Comparison of ENCODE assay signal across 1 cellular context in the genomic region with DNA sequence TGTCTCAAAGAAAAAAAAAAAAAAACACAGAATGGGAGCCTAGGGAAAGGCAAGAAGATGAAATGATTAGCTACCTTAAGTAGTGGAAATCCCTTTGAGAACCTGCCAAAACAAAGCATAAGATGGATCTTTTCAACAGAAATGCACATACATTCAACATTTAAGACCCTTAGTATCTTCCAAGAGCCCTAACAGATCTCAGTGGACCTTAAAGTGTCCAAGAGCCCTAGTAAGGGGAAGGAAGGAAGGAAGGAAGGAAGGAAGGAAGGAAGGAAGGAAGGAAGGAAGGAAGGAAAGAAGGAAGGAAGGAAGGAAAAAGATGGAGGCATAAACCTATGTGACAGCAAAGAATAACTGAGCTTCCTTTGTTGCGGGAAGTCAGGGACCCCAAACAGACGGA.
TF ChIP-seq lines count a peak whose summit lies in the region.

No MANE protein-coding gene starts in this region.

TF ChIP-seq in GM23338, 12 proteins besides CTCF, POLR2A, EP300 and RAD21 (continued from another document):
- TF ChIP-seq, protein P1, sequence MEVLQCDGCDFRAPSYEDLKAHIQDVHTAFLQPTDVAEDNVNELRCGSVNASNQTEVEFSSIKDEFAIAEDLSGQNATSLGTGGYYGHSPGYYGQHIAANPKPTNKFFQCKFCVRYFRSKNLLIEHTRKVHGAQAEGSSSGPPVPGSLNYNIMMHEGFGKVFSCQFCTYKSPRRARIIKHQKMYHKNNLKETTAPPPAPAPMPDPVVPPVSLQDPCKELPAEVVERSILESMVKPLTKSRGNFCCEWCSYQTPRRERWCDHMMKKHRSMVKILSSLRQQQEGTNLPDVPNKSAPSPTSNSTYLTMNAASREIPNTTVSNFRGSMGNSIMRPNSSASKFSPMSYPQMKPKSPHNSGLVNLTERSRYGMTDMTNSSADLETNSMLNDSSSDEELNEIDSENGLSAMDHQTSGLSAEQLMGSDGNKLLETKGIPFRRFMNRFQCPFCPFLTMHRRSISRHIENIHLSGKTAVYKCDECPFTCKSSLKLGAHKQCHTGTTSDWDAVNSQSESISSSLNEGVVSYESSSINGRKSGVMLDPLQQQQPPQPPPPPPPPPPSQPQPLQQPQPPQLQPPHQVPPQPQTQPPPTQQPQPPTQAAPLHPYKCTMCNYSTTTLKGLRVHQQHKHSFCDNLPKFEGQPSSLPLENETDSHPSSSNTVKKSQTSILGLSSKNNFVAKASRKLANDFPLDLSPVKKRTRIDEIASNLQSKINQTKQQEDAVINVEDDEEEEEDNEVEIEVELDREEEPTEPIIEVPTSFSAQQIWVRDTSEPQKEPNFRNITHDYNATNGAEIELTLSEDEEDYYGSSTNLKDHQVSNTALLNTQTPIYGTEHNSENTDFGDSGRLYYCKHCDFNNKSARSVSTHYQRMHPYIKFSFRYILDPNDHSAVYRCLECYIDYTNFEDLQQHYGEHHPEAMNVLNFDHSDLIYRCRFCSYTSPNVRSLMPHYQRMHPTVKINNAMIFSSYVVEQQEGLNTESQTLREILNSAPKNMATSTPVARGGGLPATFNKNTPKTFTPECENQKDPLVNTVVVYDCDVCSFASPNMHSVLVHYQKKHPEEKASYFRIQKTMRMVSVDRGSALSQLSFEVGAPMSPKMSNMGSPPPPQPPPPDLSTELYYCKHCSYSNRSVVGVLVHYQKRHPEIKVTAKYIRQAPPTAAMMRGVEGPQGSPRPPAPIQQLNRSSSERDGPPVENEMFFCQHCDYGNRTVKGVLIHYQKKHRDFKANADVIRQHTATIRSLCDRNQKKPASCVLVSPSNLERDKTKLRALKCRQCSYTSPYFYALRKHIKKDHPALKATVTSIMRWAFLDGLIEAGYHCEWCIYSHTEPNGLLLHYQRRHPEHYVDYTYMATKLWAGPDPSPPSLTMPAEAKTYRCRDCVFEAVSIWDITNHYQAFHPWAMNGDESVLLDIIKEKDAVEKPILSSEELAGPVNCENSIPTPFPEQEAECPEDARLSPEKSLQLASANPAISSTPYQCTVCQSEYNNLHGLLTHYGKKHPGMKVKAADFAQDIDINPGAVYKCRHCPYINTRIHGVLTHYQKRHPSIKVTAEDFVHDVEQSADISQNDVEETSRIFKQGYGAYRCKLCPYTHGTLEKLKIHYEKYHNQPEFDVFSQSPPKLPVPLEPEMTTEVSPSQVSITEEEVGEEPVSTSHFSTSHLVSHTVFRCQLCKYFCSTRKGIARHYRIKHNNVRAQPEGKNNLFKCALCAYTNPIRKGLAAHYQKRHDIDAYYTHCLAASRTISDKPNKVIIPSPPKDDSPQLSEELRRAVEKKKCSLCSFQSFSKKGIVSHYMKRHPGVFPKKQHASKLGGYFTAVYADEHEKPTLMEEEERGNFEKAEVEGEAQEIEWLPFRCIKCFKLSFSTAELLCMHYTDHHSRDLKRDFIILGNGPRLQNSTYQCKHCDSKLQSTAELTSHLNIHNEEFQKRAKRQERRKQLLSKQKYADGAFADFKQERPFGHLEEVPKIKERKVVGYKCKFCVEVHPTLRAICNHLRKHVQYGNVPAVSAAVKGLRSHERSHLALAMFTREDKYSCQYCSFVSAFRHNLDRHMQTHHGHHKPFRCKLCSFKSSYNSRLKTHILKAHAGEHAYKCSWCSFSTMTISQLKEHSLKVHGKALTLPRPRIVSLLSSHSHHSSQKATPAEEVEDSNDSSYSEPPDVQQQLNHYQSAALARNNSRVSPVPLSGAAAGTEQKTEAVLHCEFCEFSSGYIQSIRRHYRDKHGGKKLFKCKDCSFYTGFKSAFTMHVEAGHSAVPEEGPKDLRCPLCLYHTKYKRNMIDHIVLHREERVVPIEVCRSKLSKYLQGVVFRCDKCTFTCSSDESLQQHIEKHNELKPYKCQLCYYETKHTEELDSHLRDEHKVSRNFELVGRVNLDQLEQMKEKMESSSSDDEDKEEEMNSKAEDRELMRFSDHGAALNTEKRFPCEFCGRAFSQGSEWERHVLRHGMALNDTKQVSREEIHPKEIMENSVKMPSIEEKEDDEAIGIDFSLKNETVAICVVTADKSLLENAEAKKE (CRISPR knock-in tag; IDR thresholded peaks at IDR 0.05): no peak
- TF ChIP-seq NANOG (IDR thresholded peaks at IDR 0.05; ENCODE audit: borderline replicate concordance): no peak
- TF ChIP-seq POLR2AphosphoS5 (IDR thresholded peaks at IDR 0.05; ENCODE audit: low read depth): no peak
- no peak for TF ChIP-seq EZH2 (IDR thresholded peaks at IDR 0.05; ENCODE audit: low read depth, unreplicated experiment)
- no peak for TF ChIP-seq ZNF114 (CRISPR knock-in tag; IDR thresholded peaks at IDR 0.05)
- no peak for TF ChIP-seq REST (IDR thresholded peaks at IDR 0.05; ENCODE audit: unreplicated experiment)
- no peak for TF ChIP-seq JUNB (IDR thresholded peaks at IDR 0.05; ENCODE audit: unreplicated experiment)
- TF ChIP-seq, protein P2, sequence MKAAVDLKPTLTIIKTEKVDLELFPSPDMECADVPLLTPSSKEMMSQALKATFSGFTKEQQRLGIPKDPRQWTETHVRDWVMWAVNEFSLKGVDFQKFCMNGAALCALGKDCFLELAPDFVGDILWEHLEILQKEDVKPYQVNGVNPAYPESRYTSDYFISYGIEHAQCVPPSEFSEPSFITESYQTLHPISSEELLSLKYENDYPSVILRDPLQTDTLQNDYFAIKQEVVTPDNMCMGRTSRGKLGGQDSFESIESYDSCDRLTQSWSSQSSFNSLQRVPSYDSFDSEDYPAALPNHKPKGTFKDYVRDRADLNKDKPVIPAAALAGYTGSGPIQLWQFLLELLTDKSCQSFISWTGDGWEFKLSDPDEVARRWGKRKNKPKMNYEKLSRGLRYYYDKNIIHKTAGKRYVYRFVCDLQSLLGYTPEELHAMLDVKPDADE (IDR thresholded peaks at IDR 0.05): no peak
- no peak for TF ChIP-seq ZNF331 (CRISPR knock-in tag; IDR thresholded peaks at IDR 0.05; ENCODE audit: low read depth)
- TF ChIP-seq STAT1 (IDR thresholded peaks at IDR 0.05; ENCODE audit: unreplicated experiment): no peak
- TF ChIP-seq CREB1 (CRISPR knock-in tag; IDR thresholded peaks at IDR 0.05; ENCODE audit: low read depth): no peak
